In the genomic region with DNA sequence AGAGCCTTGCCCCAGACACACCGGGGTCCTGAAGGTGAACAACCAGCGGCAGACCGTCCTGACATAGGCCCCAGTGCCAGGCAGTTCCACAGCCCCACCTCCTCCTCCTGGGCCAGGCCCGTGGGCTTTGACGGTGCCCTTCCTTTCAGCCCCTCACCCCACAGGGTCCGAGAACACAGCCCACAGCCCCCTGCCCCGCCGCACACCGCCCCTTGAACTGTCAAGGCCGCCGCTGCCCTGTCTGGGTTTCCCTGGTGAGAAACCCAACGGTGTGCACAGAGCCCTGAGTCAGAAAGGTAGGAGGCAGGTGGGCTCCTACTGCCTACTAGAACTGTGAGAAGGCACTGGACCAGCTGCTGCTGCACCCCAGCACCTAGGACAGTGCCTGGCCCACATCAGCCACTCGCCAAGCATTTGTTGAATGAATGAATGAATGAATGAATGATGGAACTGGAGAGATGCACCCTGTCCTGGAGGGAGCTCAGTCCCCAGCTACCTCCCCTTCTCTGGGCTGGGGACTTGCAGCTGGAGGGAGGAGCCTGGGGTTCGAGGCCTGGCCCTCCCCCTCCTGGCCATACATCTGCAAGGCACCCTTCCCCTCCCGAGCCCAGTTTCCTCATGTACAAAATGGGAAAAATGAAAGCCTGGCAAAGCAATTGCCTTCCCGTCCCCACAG, we compare ENCODE assay signal across 1 cellular context.
TF ChIP-seq lines count a peak whose summit lies in the region.

No MANE protein-coding gene starts in this region.

TF ChIP-seq in H1, 55 proteins besides CTCF, POLR2A, EP300 and RAD21:
- TF ChIP-seq CHD2 (IDR thresholded peaks at IDR 0.05; ENCODE audit: low read length) (no peak), SP4 (IDR thresholded peaks at IDR 0.05; ENCODE audit: low read length) (no peak), PHF8 (conservative IDR thresholded peaks at IDR 0.05; ENCODE audit: low read depth, low read length) (no peak), KDM4A (IDR thresholded peaks at IDR 0.05; ENCODE audit: low read depth, low read length, severe bottlenecking) (no peak), TEAD4 (IDR thresholded peaks at IDR 0.05; ENCODE audit: low read depth, low read length) (no peak), RBBP5 (IDR thresholded peaks at IDR 0.05; ENCODE audit: borderline replicate concordance, low read depth, low read length) (no peak), FOSL1 (IDR thresholded peaks at IDR 0.05; ENCODE audit: insufficient read depth, low read depth, low read length) (no peak), HDAC6 (IDR thresholded peaks at IDR 0.05; ENCODE audit: low read depth, low read length) (no peak), SIX5 (IDR thresholded peaks at IDR 0.05; ENCODE audit: low read depth, low read length) (no peak), SAP30 (IDR thresholded peaks at IDR 0.05; ENCODE audit: insufficient read depth, insufficient replicate concordance, low read length) (no peak), NANOG (IDR thresholded peaks at IDR 0.05; ENCODE audit: insufficient read depth, low read depth, low read length, poor library complexity, severe bottlenecking) (no peak), RNF2 (IDR thresholded peaks at IDR 0.05; ENCODE audit: borderline replicate concordance, low read depth, low read length, missing control alignments, poor library complexity, severe bottlenecking) (no peak), TAF1 (IDR thresholded peaks at IDR 0.05; ENCODE audit: low read depth, low read length) (no peak), BCL11A (IDR thresholded peaks at IDR 0.05; ENCODE audit: low read depth in 2 of 2, low read length in 2 of 2) (no peak), RXRA (IDR thresholded peaks at IDR 0.05; ENCODE audit: insufficient read depth, low read depth, low read length) (no peak), CREB1 (IDR thresholded peaks at IDR 0.05) (no peak), SP2 (IDR thresholded peaks at IDR 0.05; ENCODE audit: low read length) (no peak), POLR2AphosphoS5 (IDR thresholded peaks at IDR 0.05; ENCODE audit: low read depth, low read length) (no peak)
